In the genomic region with DNA sequence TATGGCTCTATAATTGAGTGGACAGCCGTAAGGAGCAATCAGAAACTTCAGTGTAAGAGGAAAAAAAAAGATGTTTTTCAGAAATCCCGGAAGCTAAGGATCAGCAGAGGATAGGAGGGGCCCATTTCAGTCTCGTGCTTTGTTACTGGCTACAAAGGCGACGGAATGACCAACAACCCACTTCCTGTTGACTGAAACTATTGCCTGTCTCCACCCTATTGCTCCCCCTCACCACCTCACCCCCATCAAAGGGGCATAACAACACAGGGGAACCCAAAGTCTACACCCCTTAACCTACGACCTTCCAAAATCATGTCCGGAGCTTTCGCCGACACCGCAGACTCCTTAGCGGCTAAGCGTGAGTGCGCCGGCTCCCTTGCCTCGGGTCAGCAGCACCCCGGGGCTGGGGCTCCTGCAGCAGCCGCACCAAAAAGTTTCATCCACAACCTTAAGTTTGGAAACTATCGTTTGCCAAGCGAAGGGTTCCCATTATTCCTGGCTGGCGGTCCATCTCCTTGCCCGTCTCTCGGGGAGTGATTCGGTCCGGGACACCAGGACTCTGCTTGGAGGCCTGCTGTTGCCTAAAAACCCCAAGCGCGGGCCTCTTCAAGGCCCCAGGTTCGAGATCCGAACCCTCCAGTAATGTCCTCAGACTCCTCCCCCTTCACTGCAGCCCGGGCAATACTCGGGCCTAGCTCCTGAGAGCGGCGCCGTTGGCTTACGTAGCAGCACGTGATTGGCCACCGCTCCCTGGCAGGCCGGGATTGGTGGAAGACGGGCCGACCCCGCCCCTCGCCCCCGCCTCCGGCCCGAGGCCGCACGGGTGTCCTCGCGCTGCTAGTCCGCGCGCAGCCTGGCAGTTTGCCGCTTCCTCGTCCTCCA, we compare ENCODE assay signal across 1 cellular context.
TF ChIP-seq lines count a peak whose summit lies in the region.

TPP2 (plus strand) TSS at position 840 of the 882 bp plus-strand sequence. CDS start 53 bp downstream, outside the sequence.

TF ChIP-seq in HepG2, 621 proteins besides CTCF, POLR2A, EP300 and RAD21 (continued from another document and continues in another):
- TF ChIP-seq, protein P1, sequence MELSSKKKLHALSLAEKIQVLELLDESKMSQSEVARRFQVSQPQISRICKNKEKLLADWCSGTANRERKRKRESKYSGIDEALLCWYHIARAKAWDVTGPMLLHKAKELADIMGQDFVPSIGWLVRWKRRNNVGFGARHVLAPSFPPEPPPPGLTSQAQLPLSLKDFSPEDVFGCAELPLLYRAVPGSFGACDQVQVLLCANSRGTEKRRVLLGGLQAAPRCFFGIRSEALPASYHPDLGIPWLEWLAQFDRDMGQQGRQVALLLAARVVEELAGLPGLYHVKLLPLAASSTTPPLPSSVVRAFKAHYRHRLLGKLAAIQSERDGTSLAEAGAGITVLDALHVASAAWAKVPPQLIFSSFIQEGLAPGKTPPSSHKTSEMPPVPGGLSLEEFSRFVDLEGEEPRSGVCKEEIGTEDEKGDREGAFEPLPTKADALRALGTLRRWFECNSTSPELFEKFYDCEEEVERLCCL (CRISPR knock-in tag; IDR thresholded peaks at IDR 0.05; ENCODE audit: borderline replicate concordance): peak; percentile 69; the same call in 1 of the 2 replicates
- TF ChIP-seq ZNF44 (CRISPR knock-in tag; IDR thresholded peaks at IDR 0.05) (no peak), ZNF572 (CRISPR knock-in tag; IDR thresholded peaks at IDR 0.05) (no peak), ZNF333 (CRISPR knock-in tag; IDR thresholded peaks at IDR 0.05; ENCODE audit: borderline replicate concordance) (peak; percentile 79; the same call in 1 of the 2 replicates), ADNP (CRISPR knock-in tag; IDR thresholded peaks at IDR 0.05) (no peak), ZNF350 (CRISPR knock-in tag; IDR thresholded peaks at IDR 0.05; ENCODE audit: borderline replicate concordance, low read depth) (peak; percentile 81; the same call in 1 of the 2 replicates), ZNF773 (CRISPR knock-in tag; IDR thresholded peaks at IDR 0.05; ENCODE audit: borderline replicate concordance) (no peak), STAT5B (CRISPR knock-in tag; IDR thresholded peaks at IDR 0.05) (no peak), MED1 (CRISPR knock-in tag; IDR thresholded peaks at IDR 0.05) (peak; percentile 0; the same call in 1 of the 2 replicates), ZSCAN30 (CRISPR knock-in tag; IDR thresholded peaks at IDR 0.05) (no peak), NR2C2 (CRISPR knock-in tag; IDR thresholded peaks at IDR 0.05; ENCODE audit: borderline replicate concordance) (0 out of 2 replicates have a peak, but pooled peaks have one; percentile 43), SKI (IDR thresholded peaks at IDR 0.05; ENCODE audit: partially characterized antibody) (no peak), AGO2 (optimal IDR thresholded peaks at IDR 0.05; ENCODE audit: low read depth, low read length) (peak; percentile 5), CREM (IDR thresholded peaks at IDR 0.05) (peak; percentile 90), CREM (CRISPR knock-in tag; IDR thresholded peaks at IDR 0.05) (peak; percentile 63), U2AF1 (optimal IDR thresholded peaks at IDR 0.05; ENCODE audit: low read depth, low read length) (no peak), SUZ12 (IDR thresholded peaks at IDR 0.05; ENCODE audit: low read depth, low read length) (no peak), ZNF547 (CRISPR knock-in tag; IDR thresholded peaks at IDR 0.05) (no peak), ZNF552 (CRISPR knock-in tag; IDR thresholded peaks at IDR 0.05; ENCODE audit: borderline replicate concordance) (no peak), HDAC2 (CRISPR knock-in tag; IDR thresholded peaks at IDR 0.05) (peak; percentile 27; the same call in 1 of the 2 replicates), GTF2F1 (IDR thresholded peaks at IDR 0.05; ENCODE audit: low read length) (no peak), YY1 (IDR thresholded peaks at IDR 0.05; ENCODE audit: insufficient read depth, insufficient replicate concordance, low read depth, low read length) (peak; percentile 68), TBX3 (IDR thresholded peaks at IDR 0.05; ENCODE audit: borderline replicate concordance) (no peak), CHCHD3 (CRISPR knock-in tag; IDR thresholded peaks at IDR 0.05) (0 out of 2 replicates have a peak, but pooled peaks have one; percentile 19), ZBTB7B (CRISPR knock-in tag; IDR thresholded peaks at IDR 0.05) (no peak), ZNF577 (CRISPR knock-in tag; IDR thresholded peaks at IDR 0.05; ENCODE audit: borderline replicate concordance, low read depth) (no peak), UBTF (CRISPR knock-in tag; IDR thresholded peaks at IDR 0.05) (0 out of 2 replicates have a peak, but pooled peaks have one; percentile 74), MLLT10 (CRISPR knock-in tag; IDR thresholded peaks at IDR 0.05) (no peak), POLR2G (IDR thresholded peaks at IDR 0.05; ENCODE audit: low read depth, low read length) (peak; percentile 74; the same call in 1 of the 2 replicates), ISX (CRISPR knock-in tag; conservative IDR thresholded peaks at IDR 0.05) (no peak), CEBPB (IDR thresholded peaks at IDR 0.05; ENCODE audit: borderline replicate concordance, low read depth, low read length) (no peak), NR2F1 (CRISPR knock-in tag; IDR thresholded peaks at IDR 0.05) (no peak)
- TF ChIP-seq, protein P2, sequence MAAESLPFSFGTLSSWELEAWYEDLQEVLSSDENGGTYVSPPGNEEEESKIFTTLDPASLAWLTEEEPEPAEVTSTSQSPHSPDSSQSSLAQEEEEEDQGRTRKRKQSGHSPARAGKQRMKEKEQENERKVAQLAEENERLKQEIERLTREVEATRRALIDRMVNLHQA (CRISPR knock-in tag; IDR thresholded peaks at IDR 0.05): no peak
- TF ChIP-seq, protein P3, sequence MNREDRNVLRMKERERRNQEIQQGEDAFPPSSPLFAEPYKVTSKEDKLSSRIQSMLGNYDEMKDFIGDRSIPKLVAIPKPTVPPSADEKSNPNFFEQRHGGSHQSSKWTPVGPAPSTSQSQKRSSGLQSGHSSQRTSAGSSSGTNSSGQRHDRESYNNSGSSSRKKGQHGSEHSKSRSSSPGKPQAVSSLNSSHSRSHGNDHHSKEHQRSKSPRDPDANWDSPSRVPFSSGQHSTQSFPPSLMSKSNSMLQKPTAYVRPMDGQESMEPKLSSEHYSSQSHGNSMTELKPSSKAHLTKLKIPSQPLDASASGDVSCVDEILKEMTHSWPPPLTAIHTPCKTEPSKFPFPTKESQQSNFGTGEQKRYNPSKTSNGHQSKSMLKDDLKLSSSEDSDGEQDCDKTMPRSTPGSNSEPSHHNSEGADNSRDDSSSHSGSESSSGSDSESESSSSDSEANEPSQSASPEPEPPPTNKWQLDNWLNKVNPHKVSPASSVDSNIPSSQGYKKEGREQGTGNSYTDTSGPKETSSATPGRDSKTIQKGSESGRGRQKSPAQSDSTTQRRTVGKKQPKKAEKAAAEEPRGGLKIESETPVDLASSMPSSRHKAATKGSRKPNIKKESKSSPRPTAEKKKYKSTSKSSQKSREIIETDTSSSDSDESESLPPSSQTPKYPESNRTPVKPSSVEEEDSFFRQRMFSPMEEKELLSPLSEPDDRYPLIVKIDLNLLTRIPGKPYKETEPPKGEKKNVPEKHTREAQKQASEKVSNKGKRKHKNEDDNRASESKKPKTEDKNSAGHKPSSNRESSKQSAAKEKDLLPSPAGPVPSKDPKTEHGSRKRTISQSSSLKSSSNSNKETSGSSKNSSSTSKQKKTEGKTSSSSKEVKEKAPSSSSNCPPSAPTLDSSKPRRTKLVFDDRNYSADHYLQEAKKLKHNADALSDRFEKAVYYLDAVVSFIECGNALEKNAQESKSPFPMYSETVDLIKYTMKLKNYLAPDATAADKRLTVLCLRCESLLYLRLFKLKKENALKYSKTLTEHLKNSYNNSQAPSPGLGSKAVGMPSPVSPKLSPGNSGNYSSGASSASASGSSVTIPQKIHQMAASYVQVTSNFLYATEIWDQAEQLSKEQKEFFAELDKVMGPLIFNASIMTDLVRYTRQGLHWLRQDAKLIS (CRISPR knock-in tag; IDR thresholded peaks at IDR 0.05): no peak; the same call in 1 of the 2 replicates
- TF ChIP-seq, protein P4, sequence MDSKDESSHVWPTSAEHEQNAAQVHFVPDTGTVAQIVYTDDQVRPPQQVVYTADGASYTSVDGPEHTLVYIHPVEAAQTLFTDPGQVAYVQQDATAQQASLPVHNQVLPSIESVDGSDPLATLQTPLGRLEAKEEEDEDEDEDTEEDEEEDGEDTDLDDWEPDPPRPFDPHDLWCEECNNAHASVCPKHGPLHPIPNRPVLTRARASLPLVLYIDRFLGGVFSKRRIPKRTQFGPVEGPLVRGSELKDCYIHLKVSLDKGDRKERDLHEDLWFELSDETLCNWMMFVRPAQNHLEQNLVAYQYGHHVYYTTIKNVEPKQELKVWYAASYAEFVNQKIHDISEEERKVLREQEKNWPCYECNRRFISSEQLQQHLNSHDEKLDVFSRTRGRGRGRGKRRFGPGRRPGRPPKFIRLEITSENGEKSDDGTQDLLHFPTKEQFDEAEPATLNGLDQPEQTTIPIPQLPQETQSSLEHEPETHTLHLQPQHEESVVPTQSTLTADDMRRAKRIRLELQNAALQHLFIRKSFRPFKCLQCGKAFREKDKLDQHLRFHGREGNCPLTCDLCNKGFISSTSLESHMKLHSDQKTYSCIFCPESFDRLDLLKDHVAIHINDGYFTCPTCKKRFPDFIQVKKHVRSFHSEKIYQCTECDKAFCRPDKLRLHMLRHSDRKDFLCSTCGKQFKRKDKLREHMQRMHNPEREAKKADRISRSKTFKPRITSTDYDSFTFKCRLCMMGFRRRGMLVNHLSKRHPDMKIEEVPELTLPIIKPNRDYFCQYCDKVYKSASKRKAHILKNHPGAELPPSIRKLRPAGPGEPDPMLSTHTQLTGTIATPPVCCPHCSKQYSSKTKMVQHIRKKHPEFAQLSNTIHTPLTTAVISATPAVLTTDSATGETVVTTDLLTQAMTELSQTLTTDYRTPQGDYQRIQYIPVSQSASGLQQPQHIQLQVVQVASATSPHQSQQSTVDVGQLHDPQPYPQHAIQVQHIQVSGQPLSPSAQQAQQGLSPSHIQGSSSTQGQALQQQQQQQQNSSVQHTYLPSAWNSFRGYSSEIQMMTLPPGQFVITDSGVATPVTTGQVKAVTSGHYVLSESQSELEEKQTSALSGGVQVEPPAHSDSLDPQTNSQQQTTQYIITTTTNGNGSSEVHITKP (CRISPR knock-in tag; IDR thresholded peaks at IDR 0.05; ENCODE audit: low read depth): no peak; the same call in 1 of the 2 replicates
- TF ChIP-seq, protein P5, sequence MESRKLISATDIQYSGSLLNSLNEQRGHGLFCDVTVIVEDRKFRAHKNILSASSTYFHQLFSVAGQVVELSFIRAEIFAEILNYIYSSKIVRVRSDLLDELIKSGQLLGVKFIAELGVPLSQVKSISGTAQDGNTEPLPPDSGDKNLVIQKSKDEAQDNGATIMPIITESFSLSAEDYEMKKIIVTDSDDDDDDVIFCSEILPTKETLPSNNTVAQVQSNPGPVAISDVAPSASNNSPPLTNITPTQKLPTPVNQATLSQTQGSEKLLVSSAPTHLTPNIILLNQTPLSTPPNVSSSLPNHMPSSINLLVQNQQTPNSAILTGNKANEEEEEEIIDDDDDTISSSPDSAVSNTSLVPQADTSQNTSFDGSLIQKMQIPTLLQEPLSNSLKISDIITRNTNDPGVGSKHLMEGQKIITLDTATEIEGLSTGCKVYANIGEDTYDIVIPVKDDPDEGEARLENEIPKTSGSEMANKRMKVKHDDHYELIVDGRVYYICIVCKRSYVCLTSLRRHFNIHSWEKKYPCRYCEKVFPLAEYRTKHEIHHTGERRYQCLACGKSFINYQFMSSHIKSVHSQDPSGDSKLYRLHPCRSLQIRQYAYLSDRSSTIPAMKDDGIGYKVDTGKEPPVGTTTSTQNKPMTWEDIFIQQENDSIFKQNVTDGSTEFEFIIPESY (CRISPR knock-in tag; IDR thresholded peaks at IDR 0.05): no peak
- TF ChIP-seq, protein P6, sequence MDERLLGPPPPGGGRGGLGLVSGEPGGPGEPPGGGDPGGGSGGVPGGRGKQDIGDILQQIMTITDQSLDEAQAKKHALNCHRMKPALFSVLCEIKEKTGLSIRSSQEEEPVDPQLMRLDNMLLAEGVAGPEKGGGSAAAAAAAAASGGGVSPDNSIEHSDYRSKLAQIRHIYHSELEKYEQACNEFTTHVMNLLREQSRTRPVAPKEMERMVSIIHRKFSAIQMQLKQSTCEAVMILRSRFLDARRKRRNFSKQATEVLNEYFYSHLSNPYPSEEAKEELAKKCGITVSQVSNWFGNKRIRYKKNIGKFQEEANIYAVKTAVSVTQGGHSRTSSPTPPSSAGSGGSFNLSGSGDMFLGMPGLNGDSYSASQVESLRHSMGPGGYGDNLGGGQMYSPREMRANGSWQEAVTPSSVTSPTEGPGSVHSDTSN (CRISPR knock-in tag; IDR thresholded peaks at IDR 0.05): no peak
- TF ChIP-seq, protein P7, sequence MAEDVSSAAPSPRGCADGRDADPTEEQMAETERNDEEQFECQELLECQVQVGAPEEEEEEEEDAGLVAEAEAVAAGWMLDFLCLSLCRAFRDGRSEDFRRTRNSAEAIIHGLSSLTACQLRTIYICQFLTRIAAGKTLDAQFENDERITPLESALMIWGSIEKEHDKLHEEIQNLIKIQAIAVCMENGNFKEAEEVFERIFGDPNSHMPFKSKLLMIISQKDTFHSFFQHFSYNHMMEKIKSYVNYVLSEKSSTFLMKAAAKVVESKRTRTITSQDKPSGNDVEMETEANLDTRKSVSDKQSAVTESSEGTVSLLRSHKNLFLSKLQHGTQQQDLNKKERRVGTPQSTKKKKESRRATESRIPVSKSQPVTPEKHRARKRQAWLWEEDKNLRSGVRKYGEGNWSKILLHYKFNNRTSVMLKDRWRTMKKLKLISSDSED (CRISPR knock-in tag; IDR thresholded peaks at IDR 0.05): no peak
